Comparison of ENCODE assay signal across 21 cellular contexts in the genomic region with DNA sequence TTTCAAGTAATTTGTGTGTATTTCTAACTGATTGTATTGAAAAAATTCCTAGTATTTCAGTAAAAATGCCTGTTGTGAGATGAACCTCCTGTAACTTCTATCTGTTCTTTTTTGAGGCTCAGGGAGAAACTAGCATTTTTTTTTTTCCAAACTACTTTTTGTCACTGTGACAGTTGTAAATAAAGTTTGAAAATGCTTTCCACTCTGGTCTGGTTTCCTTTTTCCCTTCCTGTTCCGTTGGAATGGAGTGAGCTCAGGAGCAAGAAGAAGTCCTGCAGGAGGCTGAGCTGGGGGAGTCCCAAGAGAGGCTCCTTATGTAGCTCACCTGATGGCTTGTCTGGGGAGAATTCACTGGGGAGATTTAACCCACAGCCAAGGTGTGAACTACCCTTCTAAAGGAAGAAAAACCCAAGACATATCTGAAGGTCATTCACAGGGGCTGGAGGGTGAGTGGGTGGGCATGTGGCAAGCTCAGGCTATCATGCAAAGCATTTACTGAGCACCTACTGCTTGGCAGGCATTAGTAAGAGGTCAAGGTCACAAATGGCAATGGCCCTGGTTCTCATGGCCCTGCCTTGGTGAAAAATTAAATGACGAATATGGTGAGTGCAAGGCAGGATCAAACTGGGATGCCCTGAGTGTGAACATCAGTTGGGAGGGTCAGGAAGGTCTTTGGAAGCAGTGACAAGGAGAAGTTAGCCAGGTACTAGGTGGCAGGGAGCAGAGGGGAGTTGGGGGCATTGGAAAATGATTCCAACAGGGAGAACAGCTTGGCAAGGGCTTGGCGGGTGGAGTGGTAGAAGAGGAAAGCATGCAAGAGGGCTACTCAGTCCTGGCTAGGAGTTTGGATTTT. TPM values are rescaled to one million over a fixed set of nuclear protein-coding genes. Genes with fewer than 3 reads are reported as not detected.
DNase-seq lines count a peak whose midpoint lies in the region; ATAC-seq, FAIRE-seq and TF ChIP-seq lines count a peak whose summit lies in the region.
"Had no signal": no experiment of that assay in that cellular context is flagged by ENCODE, and none has a peak within 500 bp of the region (broad histone marks: within the 10 kb centered on the region; RNA-seq: fewer than 3 reads in every experiment).

No MANE protein-coding gene starts in this region.

- DNase-seq in activated naive CD4-positive, alpha-beta T cell treated with anti-CD3 and anti-CD28 coated beads, Interleukin-2, amount 50 U/mL, for 16 hours = no peak
- DNase-seq in T-helper 17 cell (no peak), H1 (ENCODE audit: low read depth in 1 of 2, low spot score in 2 of 2) (no peak), NOMO-1 (lab: John Stamatoyannopoulos, UW; ENCODE audit: unreplicated experiment in 2 of 2) (no peak), posterior vena cava (ENCODE audit: low spot score) (no peak), left colon (no peak)
- DNase-seq in stimulated activated naive CD8-positive, alpha-beta T cell treated with anti-CD3 and anti-CD28 coated beads, Interleukin-15, amount 100 ng/mL, for 72 hours = no peak
- DNase-seq: activated CD8-positive, alpha-beta memory T cell treated with anti-CD3 and anti-CD28 coated beads, Interleukin-2, amount 10 ng/mL, durations not matched to agents 7 days and 5 days; Calu3; foreskin fibroblast; HCEC 1CT; NCI-H1048; NCI-H2029; NCI-H446 treated with DMSO at 0.1 percent for 48 hours; trophoblast cell had no signal

- H3K36me3 ChIP-seq in H1 (ENCODE audit: control insufficient read depth in 2 of 4, insufficient read depth in 4 of 4, low read length in 3 of 4) = peaks cover 0 to 10% (median 4%) of the 10 kb centered on the region in 4 experiments; a peak in 6 of 8 replicates
- H3K36me3 ChIP-seq: neural progenitor cell had no signal

- POLR2A ChIA-PET in H1 (lab: Charles Lee; ENCODE audit: partially characterized antibody) = no interaction called here

- no peak overlapping the region for H3K4me2 ChIP-seq in H1 (ENCODE audit: insufficient read depth in 1 of 2, low read depth in 2 of 2, low read length in 2 of 2)
- H3K4me2 ChIP-seq: hepatocyte, neural progenitor cell had no signal

- no peak overlapping the region for H3K4ac ChIP-seq in H1 (replicated peaks; ENCODE audit: insufficient read length, low read depth, low read length)

- H3K79me1 ChIP-seq in H1 (ENCODE audit: low read depth, low read length) = no peaks in the 10 kb centered on the region

- peaks cover 93% of the 10 kb centered on the region for H3K4me1 Mint-ChIP-seq in activated naive CD4-positive, alpha-beta T cell treated with anti-CD3 and anti-CD28 coated beads, Interleukin-2, amount 50 U/mL, for 24 hours
- peaks cover 48% of the 10 kb centered on the region for H3K4me1 Mint-ChIP-seq in T-helper 17 cell
- H3K4me1 Mint-ChIP-seq in stimulated activated naive CD8-positive, alpha-beta T cell treated with anti-CD3 and anti-CD28 coated beads, Interleukin-15, amount 100 ng/mL, for 72 hours = peaks cover 91% of the 10 kb centered on the region

- no peak overlapping the region for H2AFZ ChIP-seq in H1 (ENCODE audit: low read length)
- H2AFZ ChIP-seq: hepatocyte, neural progenitor cell had no signal

- H4K8ac ChIP-seq in H1 (ENCODE audit: extremely low read depth, insufficient read depth, low read length) = no peak overlapping the region

- 89% methylated on average over 3 of the region's 3 CpGs; no CpG with 5 or more reads in 1 of the 2 experiments for WGBS in H1 (ENCODE audit: extremely low coverage in 1 of 2, insufficient coverage in 1 of 2, insufficient read length in 1 of 2, insufficient replicate concordance in 2 of 2, low coverage in 1 of 2, low lambda C conversion rate in 2 of 2, missing lambda C conversion rate in 1 of 2), 2 experiments

- H3K27ac ChIP-seq in H1 (ENCODE audit: low read depth, low read length) = no peak overlapping the region
- H3K27ac ChIP-seq: hepatocyte, neural progenitor cell had no signal

- no peak overlapping the region for H4K91ac ChIP-seq in H1 (replicated peaks; ENCODE audit: insufficient read length, low read length)

- peak overlapping the region; percentile 27 for H3K4me3 Mint-ChIP-seq in activated naive CD4-positive, alpha-beta T cell treated with anti-CD3 and anti-CD28 coated beads, Interleukin-2, amount 50 U/mL, for 24 hours
- H3K4me3 Mint-ChIP-seq in T-helper 17 cell = no peak overlapping the region
- H3K4me3 Mint-ChIP-seq in stimulated activated naive CD8-positive, alpha-beta T cell treated with anti-CD3 and anti-CD28 coated beads, Interleukin-15, amount 100 ng/mL, for 72 hours = peak overlapping the region in 1 of 2 donors; percentile 24
- H3K4me3 Mint-ChIP-seq: activated CD8-positive, alpha-beta memory T cell treated with anti-CD3 and anti-CD28 coated beads, Interleukin-2, amount 10 ng/mL, durations not matched to agents 7 days and 5 days; brain; dendritic cell treated with granulocyte-macrophage colony-stimulating factor and Interleukin-4, amounts not matched to agents 40 ng/mL and 50 ng/mL, for 4 days; neural progenitor cell had no signal

- FAIRE-seq in H1 (lab: Jason Lieb, UNC) = no peak
- FAIRE-seq: keratinocyte had no signal

- H3K79me2 ChIP-seq in H1 (ENCODE audit: control insufficient read depth in 1 of 2, insufficient read depth in 2 of 2, low read length in 2 of 2) = no peaks in the 10 kb centered on the region

- TF ChIP-seq CTCF in H1 (IDR thresholded peaks at IDR 0.05; ENCODE audit: control extremely low read depth in 1 of 3, insufficient read depth in 1 of 3, low read depth in 1 of 3, low read length in 3 of 3) = no peak

- H3K27me3 Mint-ChIP-seq in activated naive CD4-positive, alpha-beta T cell treated with anti-CD3 and anti-CD28 coated beads, Interleukin-2, amount 50 U/mL, for 24 hours = no peaks in the 10 kb centered on the region
- no peaks in the 10 kb centered on the region for H3K27me3 Mint-ChIP-seq in T-helper 17 cell
- H3K27me3 Mint-ChIP-seq in stimulated activated naive CD8-positive, alpha-beta T cell treated with anti-CD3 and anti-CD28 coated beads, Interleukin-15, amount 100 ng/mL, for 72 hours = no peaks in the 10 kb centered on the region
- H3K27me3 Mint-ChIP-seq: activated CD8-positive, alpha-beta memory T cell treated with anti-CD3 and anti-CD28 coated beads, Interleukin-2, amount 10 ng/mL, durations not matched to agents 7 days and 5 days had no signal

- 0 out of 2 replicates have a peak overlapping the region, but pooled peaks have one; percentile 39 for H2BK5ac ChIP-seq in H1 (ENCODE audit: low read depth, low read length)

- peaks cover 40% of the 10 kb centered on the region for H3K36me3 Mint-ChIP-seq in activated naive CD4-positive, alpha-beta T cell treated with anti-CD3 and anti-CD28 coated beads, Interleukin-2, amount 50 U/mL, for 24 hours
- H3K36me3 Mint-ChIP-seq in T-helper 17 cell (ENCODE audit: low read depth) = peaks cover 16% of the 10 kb centered on the region

- no peak overlapping the region for H4K5ac ChIP-seq in H1 (ENCODE audit: insufficient read length, low read depth, low read length)

- H3K23ac ChIP-seq in H1 (ENCODE audit: insufficient read length) = no peak overlapping the region

- H3K14ac ChIP-seq in H1 (ENCODE audit: insufficient read length) = no peak overlapping the region

- no peak overlapping the region for H2BK20ac ChIP-seq in H1 (ENCODE audit: low read length)

- no peaks in the 10 kb centered on the region for H3K4me1 ChIP-seq in H1 (replicated peaks in 1 of 4; ENCODE audit: control insufficient read depth in 3 of 4, insufficient read depth in 4 of 4, low read length in 3 of 4)

- no peak for TF ChIP-seq RAD21 in H1 (IDR thresholded peaks at IDR 0.05 in 1 of 2, conservative IDR thresholded peaks at IDR 0.05 in 1 of 2; ENCODE audit: low read depth in 2 of 2, low read length in 2 of 2)

- H2AK5ac ChIP-seq in H1 (ENCODE audit: low read depth, low read length) = no peak overlapping the region

- H2BK15ac ChIP-seq in H1 (ENCODE audit: low read length) = no peak overlapping the region

- no peak overlapping the region for H3K18ac ChIP-seq in H1 (ENCODE audit: extremely low read depth, low read length)

- H2BK12ac ChIP-seq in H1 (ENCODE audit: low read depth, low read length) = no peak overlapping the region

- H4K20me1 ChIP-seq in H1 (replicated peaks in 1 of 2; ENCODE audit: control insufficient read depth in 1 of 2, insufficient read depth in 2 of 2, low read length in 2 of 2) = no peaks in the 10 kb centered on the region

- TF ChIP-seq EP300 in H1 (IDR thresholded peaks at IDR 0.05; ENCODE audit: borderline replicate concordance in 1 of 2, low read depth in 2 of 2, low read length in 2 of 2) = no peak

- H3K9me3 ChIP-seq in T-helper 17 cell (ENCODE audit: control insufficient read depth, low read length, poor library complexity, severe bottlenecking) (no peaks in the 10 kb centered on the region), H1 (ENCODE audit: insufficient read depth in 2 of 2, low read depth in 1 of 2, low read length in 1 of 2) (no peaks in the 10 kb centered on the region)

- TF ChIP-seq POLR2A in H1 (IDR thresholded peaks at IDR 0.05; ENCODE audit: control extremely low read depth in 1 of 2, low read depth in 2 of 2, low read length in 2 of 2) = no peak

- H3K56ac ChIP-seq in H1 (replicated peaks; ENCODE audit: insufficient read length, low read depth, low read length) = no peak overlapping the region

- no peaks in the 10 kb centered on the region for H3K27me3 ChIP-seq in H1 (replicated peaks in 1 of 4; ENCODE audit: control insufficient read depth in 3 of 4, extremely low read depth in 1 of 4, insufficient read depth in 3 of 4, low read length in 3 of 4)
- H3K27me3 ChIP-seq: hepatocyte, neural progenitor cell had no signal

- ATAC-seq in T-helper 17 cell = no peak
- ATAC-seq in stimulated activated naive CD8-positive, alpha-beta T cell treated with anti-CD3 and anti-CD28 coated beads, Interleukin-15, amount 100 ng/mL, for 72 hours = no peak
- no peak for ATAC-seq in left colon
- ATAC-seq: activated CD8-positive, alpha-beta memory T cell treated with anti-CD3 and anti-CD28 coated beads, Interleukin-2, amount 10 ng/mL, durations not matched to agents 7 days and 5 days had no signal

- intact Hi-C loops in posterior vena cava (cut with DNase I) (loop anchor here in 1 of 2 donors (10.0 kb wide), 1 partner anchor 105 kb away; no protein-coding TSS in a partner anchor), left colon (cut with DNase I, micrococcal nuclease) (no loop called here)

- H3K23me2 ChIP-seq in H1 (ENCODE audit: low read depth, low read length) = no peaks in the 10 kb centered on the region; the same call in 1 of the 2 replicates

- CTCF ChIA-PET in H1 (lab: Charles Lee; ENCODE audit: partially characterized antibody) = interaction anchor here (0.7 to 1.5 kb wide), 3 partner anchors 21 to 315 kb away, joined by 3 to 10 read pairs (median 3); no protein-coding TSS in a partner anchor

- H3K9ac ChIP-seq in H1 (replicated peaks in 1 of 4; ENCODE audit: extremely low read depth in 1 of 4, low read depth in 3 of 4, low read length in 3 of 4) = no peak overlapping the region
- H3K9ac ChIP-seq: neural progenitor cell had no signal

- no peak overlapping the region for H3K4me3 ChIP-seq in H1 (ENCODE audit: extremely low read depth in 1 of 4, insufficient read depth in 2 of 4, low read depth in 3 of 4, low read length in 4 of 4)
- H3K4me3 ChIP-seq: hepatocyte, neural progenitor cell had no signal

- H3K27ac Mint-ChIP-seq in activated naive CD4-positive, alpha-beta T cell treated with anti-CD3 and anti-CD28 coated beads, Interleukin-2, amount 50 U/mL, for 24 hours = peak overlapping the region; percentile 75
- H3K27ac Mint-ChIP-seq in T-helper 17 cell = peak overlapping the region; percentile 39
- H3K27ac Mint-ChIP-seq in stimulated activated naive CD8-positive, alpha-beta T cell treated with anti-CD3 and anti-CD28 coated beads, Interleukin-15, amount 100 ng/mL, for 72 hours = peak overlapping the region; percentile 65 to 89
- H3K27ac Mint-ChIP-seq: dendritic cell treated with granulocyte-macrophage colony-stimulating factor and Interleukin-4, amounts not matched to agents 40 ng/mL and 50 ng/mL, for 4 days; neural progenitor cell had no signal

- no peak overlapping the region for H2BK120ac ChIP-seq in H1 (replicated peaks; ENCODE audit: low read depth, low read length)

- H3K9me3 Mint-ChIP-seq in activated naive CD4-positive, alpha-beta T cell treated with anti-CD3 and anti-CD28 coated beads, Interleukin-2, amount 50 U/mL, for 24 hours = no peaks in the 10 kb centered on the region
- peaks cover 23 to 24% of the 10 kb centered on the region in 2 donors for H3K9me3 Mint-ChIP-seq in stimulated activated naive CD8-positive, alpha-beta T cell treated with anti-CD3 and anti-CD28 coated beads, Interleukin-15, amount 100 ng/mL, for 72 hours

RNA-seq across cellular contexts. Expression of a gene that starts 28.7 kb away (rescaled TPM):
- total RNA-seq in T-helper 17 cell (100 to 1,000 TPM; 118 to 127 TPM), posterior vena cava (100 to 1,000 TPM; 104 to 280 TPM), left colon (10 to 100 TPM in 1 of 2 donors, 1 to 10 TPM in 1; 7.5 to 14.5 TPM)
- 24.6 and 25.7 TPM in 2 replicates for total RNA-seq in H1 (2021; fragmentation: NEBNext Ultra II Directional; extraction: Animal tissue kit (Norgen Biotek cat#: 25700))
- 31.4 and 34.5 TPM in 2 replicates for polyA plus RNA-seq in H1 (2011; rRNA removed)
- 26.7 TPM for polyA plus RNA-seq in H1 (2011; cell fraction: cytosol; rRNA removed)
- polyA plus RNA-seq in H1 (2011; cell fraction: nucleus; rRNA removed) = 19.9 TPM
- 17.6 to 23.3 TPM (median 20.0 TPM) in 4 replicates for polyA plus RNA-seq in H1 (2012, experiment 1 of 2)
- 20.6 TPM for polyA plus RNA-seq in H1 (2012, experiment 2 of 2)
- 11.9 TPM for polyA plus RNA-seq in H1 (2013, experiment 1 of 2)
- 12.4 TPM for polyA plus RNA-seq in H1 (2013, experiment 2 of 2)
- 33.0 and 35.0 TPM in 2 replicates for polyA minus RNA-seq in H1 (2011; rRNA and poly(A)+ RNA removed)
- 33.3 TPM for polyA minus RNA-seq in H1 (2011; cell fraction: cytosol; rRNA and poly(A)+ RNA removed)
- 45.6 TPM for polyA minus RNA-seq in H1 (2011; cell fraction: nucleus; rRNA and poly(A)+ RNA removed)
